Comparison of ENCODE assay signal across 13 cellular contexts in the genomic region with DNA sequence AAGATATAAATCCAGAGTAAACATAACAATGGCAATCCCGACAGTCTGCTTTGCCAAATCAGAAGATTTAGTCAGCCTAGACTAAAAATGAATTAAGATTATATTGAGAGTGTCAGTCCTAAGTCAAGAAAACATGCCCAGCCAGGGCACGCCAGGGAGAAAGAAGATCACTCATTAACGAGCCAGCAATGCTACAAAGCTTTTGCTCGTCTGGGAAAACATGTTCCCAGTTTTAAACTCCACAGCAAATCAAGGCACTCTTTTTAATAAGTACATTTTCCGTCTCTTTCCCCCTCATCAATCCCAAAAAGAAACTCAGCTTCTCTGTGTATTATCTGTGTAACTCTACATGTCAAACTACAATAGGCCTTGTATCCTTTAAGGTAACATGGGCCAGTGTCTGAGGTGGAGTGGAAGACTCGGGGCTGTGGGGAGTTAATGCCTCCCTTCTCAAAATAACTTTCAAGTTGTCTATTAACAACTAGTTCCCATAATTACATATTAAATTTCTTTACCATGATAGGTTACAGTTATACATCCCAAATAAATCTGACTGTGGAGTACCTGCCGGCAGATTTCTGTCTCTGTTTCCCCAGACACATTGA. TPM values are rescaled to one million over a fixed set of nuclear protein-coding genes. Genes with fewer than 3 reads are reported as not detected.
DNase-seq lines count a peak whose midpoint lies in the region; ATAC-seq and TF ChIP-seq lines count a peak whose summit lies in the region.
"Had no signal": no experiment of that assay in that cellular context is flagged by ENCODE, and none has a peak within 500 bp of the region (broad histone marks: within the 10 kb centered on the region; RNA-seq: fewer than 3 reads in every experiment).

No MANE protein-coding gene starts in this region.

- H3K4me1 ChIP-seq in esophagus squamous epithelium = peaks cover 9 to 74% (median 40%) of the 10 kb centered on the region in 3 donors
- peaks cover 0 to 16% of the 10 kb centered on the region in 2 donors for H3K4me1 ChIP-seq in uterus

- peaks cover 87% of the 10 kb centered on the region for H3K4me1 Mint-ChIP-seq in nephron

- peak overlapping the region; percentile 54 to 76 (median 73) for H3K4me3 Mint-ChIP-seq in nephron

- H3K4me3 ChIP-seq in esophagus squamous epithelium (peak overlapping the region in 1 of 4 donors; percentile 6), uterus (no peak overlapping the region)
- H3K4me3 ChIP-seq: skin epidermis had no signal

- H3K27ac Mint-ChIP-seq in nephron = peak overlapping the region; percentile 93 to 96 (median 94)
- H3K27ac Mint-ChIP-seq: activated naive CD4-positive, alpha-beta T cell treated with anti-CD3 and anti-CD28 coated beads, Interleukin-2, amount 50 U/mL, for 72 hours had no signal

- H3K27me3 Mint-ChIP-seq in nephron (ENCODE audit: low read depth) = no peaks in the 10 kb centered on the region

- WGBS in esophagus squamous epithelium, 2 donors = 22 to 27% methylated on average over 7 of the region's 7 CpGs

- H3K9me3 ChIP-seq in esophagus squamous epithelium (no peaks in the 10 kb centered on the region), uterus (no peaks in the 10 kb centered on the region)

- H3K27ac ChIP-seq in esophagus squamous epithelium (peak overlapping the region in 3 of 4 donors; percentile 31 to 62 (median 60)), uterus (peak overlapping the region; percentile 65 to 74)

- H3K9me3 Mint-ChIP-seq in nephron = no peaks in the 10 kb centered on the region

- no peaks in the 10 kb centered on the region for H3K36me3 ChIP-seq in esophagus squamous epithelium
- H3K36me3 ChIP-seq in uterus = no peaks in the 10 kb centered on the region

- peak; percentile 19 for DNase-seq in left ventricle myocardium superior
- DNase-seq in left cardiac atrium = no peak
- DNase-seq in esophagus squamous epithelium (lab: John Stamatoyannopoulos, UW) = no peak
- no peak for DNase-seq in uterus
- DNase-seq in NCI-H2171 treated with DMSO at 0.1 percent for 48 hours (lab: John Stamatoyannopoulos, UW) = no peak
- no peak for DNase-seq in epidermal melanocyte (ENCODE audit: insufficient read length, low spot score)
- DNase-seq: NCI-H2171, PC-3 had no signal

- H3K36me3 Mint-ChIP-seq in nephron (ENCODE audit: low read depth) = peaks cover 14% of the 10 kb centered on the region
- H3K36me3 Mint-ChIP-seq: activated naive CD4-positive, alpha-beta T cell treated with anti-CD3 and anti-CD28 coated beads, Interleukin-2, amount 50 U/mL, for 72 hours had no signal

- no peak for TF ChIP-seq POLR2A in esophagus squamous epithelium (IDR thresholded peaks at IDR 0.05)
- no peak for TF ChIP-seq POLR2A in uterus (IDR thresholded peaks at IDR 0.05)

- no peak for ATAC-seq in left ventricle myocardium superior
- no peak for ATAC-seq in left cardiac atrium
- ATAC-seq in GM18517 (IDR thresholded peaks at IDR 0.05; ENCODE audit: unreplicated experiment) = no peak
- ATAC-seq: activated naive CD4-positive, alpha-beta T cell treated with anti-CD3 and anti-CD28 coated beads, Interleukin-2, amount 50 U/mL, for 72 hours; PC-3 had no signal

- intact Hi-C loops in left ventricle myocardium superior (cut with micrococcal nuclease) = no loop called here
- intact Hi-C loops in left cardiac atrium (cut with DNase I) = no loop called here
- intact Hi-C loops in esophagus squamous epithelium (cut with DNase I) = no loop called here
- intact Hi-C loops in uterus (cut with DNase I; ENCODE audit: low total_unique reads) = loop anchor here (5.0 kb wide), 1 partner anchor 39 kb away; the partner anchor contains the start of gene NFIB

- TF ChIP-seq CTCF in esophagus squamous epithelium (IDR thresholded peaks at IDR 0.05) = no peak
- TF ChIP-seq CTCF in nephron (IDR thresholded peaks at IDR 0.05; ENCODE audit: unreplicated experiment in 3 of 3) = no peak
- TF ChIP-seq CTCF in uterus (IDR thresholded peaks at IDR 0.05) = no peak

- no peaks in the 10 kb centered on the region for H3K27me3 ChIP-seq in esophagus squamous epithelium
- no peaks in the 10 kb centered on the region for H3K27me3 ChIP-seq in uterus

RNA-seq across cellular contexts. Expression of gene NFIB, which starts 40.9 kb away (rescaled TPM):
- 110 TPM for total RNA-seq in left ventricle myocardium superior
- total RNA-seq in left cardiac atrium = 100 to 1,000 TPM; 110 to 118 TPM
- total RNA-seq in esophagus squamous epithelium = 10 to 100 TPM; 16.8 to 38.1 (median 23.0) TPM
- total RNA-seq in uterus = 100 to 1,000 TPM in 3 of 4 donors, 10 to 100 TPM in 1; 85.3 to 173 (median 115) TPM
- total RNA-seq: activated CD8-positive, alpha-beta memory T cell treated with anti-CD3 and anti-CD28 coated beads for 36 hours; activated naive CD4-positive, alpha-beta T cell treated with anti-CD3 and anti-CD28 coated beads, Interleukin-2, amount 50 U/mL, for 72 hours had no signal
